Comparison of ENCODE assay signal across 2 cellular contexts in genomic region chr3:142216321-142216720, GRCh38.
TF ChIP-seq lines count a peak whose summit lies in the region.

No MANE protein-coding gene starts in this region.

TF ChIP-seq in IMR-90, 13 proteins besides CTCF, POLR2A, EP300 and RAD21:
- TF ChIP-seq BHLHE40 (IDR thresholded peaks at IDR 0.05; ENCODE audit: low read depth, low read length) = no peak
- no peak for TF ChIP-seq RFX5 (IDR thresholded peaks at IDR 0.05; ENCODE audit: low read depth, low read length)
- TF ChIP-seq FOS (IDR thresholded peaks at IDR 0.05; ENCODE audit: low read depth, low read length) = no peak
- no peak for TF ChIP-seq ELK1 (IDR thresholded peaks at IDR 0.05; ENCODE audit: borderline replicate concordance, low read depth, low read length)
- TF ChIP-seq USF2 (IDR thresholded peaks at IDR 0.05; ENCODE audit: low read depth, low read length) = no peak
- no peak for TF ChIP-seq MAZ (IDR thresholded peaks at IDR 0.05; ENCODE audit: borderline replicate concordance, low read depth, low read length)
- no peak for TF ChIP-seq CEBPB (IDR thresholded peaks at IDR 0.05; ENCODE audit: low read depth, low read length)
- no peak for TF ChIP-seq RCOR1 (IDR thresholded peaks at IDR 0.05; ENCODE audit: insufficient replicate concordance, low read length)
- no peak for TF ChIP-seq SMC3 (IDR thresholded peaks at IDR 0.05; ENCODE audit: low read depth, low read length)
- no peak for TF ChIP-seq NFE2L2 (IDR thresholded peaks at IDR 0.05; ENCODE audit: low read depth, low read length)
- no peak for TF ChIP-seq MXI1 (IDR thresholded peaks at IDR 0.05; ENCODE audit: borderline replicate concordance, low read depth, low read length)
- TF ChIP-seq MAFK (IDR thresholded peaks at IDR 0.05; ENCODE audit: low read depth, low read length) = no peak
- no peak for TF ChIP-seq CHD1 (IDR thresholded peaks at IDR 0.05; ENCODE audit: low read depth, low read length)

TF ChIP-seq in H1, 55 proteins besides CTCF, POLR2A, EP300 and RAD21:
- TF ChIP-seq POLR2AphosphoS5 (IDR thresholded peaks at IDR 0.05; ENCODE audit: low read depth, low read length) (no peak), MAX (IDR thresholded peaks at IDR 0.05) (no peak), CEBPB (IDR thresholded peaks at IDR 0.05; ENCODE audit: low read depth, low read length) (no peak), GTF2F1 (IDR thresholded peaks at IDR 0.05; ENCODE audit: borderline replicate concordance, low read depth, low read length) (no peak), TEAD4 (IDR thresholded peaks at IDR 0.05; ENCODE audit: low read depth, low read length) (no peak), JUND (IDR thresholded peaks at IDR 0.05; ENCODE audit: low read length) (no peak), USF2 (IDR thresholded peaks at IDR 0.05; ENCODE audit: low read length) (no peak), YY1 (IDR thresholded peaks at IDR 0.05; ENCODE audit: low read depth, low read length) (no peak)
TF ChIP-seq in H1: peak in this region for 0.
